8 cellular contexts compared by ENCODE assay signal in genomic region chr19:42386974-42387707, GRCh38. TPM values are rescaled to one million over a fixed set of nuclear protein-coding genes. Genes with fewer than 3 reads are reported as not detected.
A peak's percentile ranks its signal among the peaks of the same experiment; 100 is the strongest.
DNase-seq lines count a peak whose midpoint lies in the region; ATAC-seq and TF ChIP-seq lines count a peak whose summit lies in the region.

No MANE protein-coding gene starts in this region.

- H3K36me3 ChIP-seq in HEK293 (ENCODE audit: control insufficient read depth in 2 of 2, insufficient read depth in 1 of 2, low read length in 2 of 2), result no peaks in the 10 kb centered on the region; a peak in 1 of 3 replicates
- no peaks in the 10 kb centered on the region for H3K36me3 ChIP-seq in lung (ENCODE audit: control insufficient read depth in 2 of 2, insufficient read depth in 2 of 2, low read length in 2 of 2)

- H3K9me3 ChIP-seq in HEK293 (ENCODE audit: control insufficient read depth, insufficient read depth, low read depth, low read length) (no peaks in the 10 kb centered on the region), lung (ENCODE audit: control insufficient read depth in 2 of 2, insufficient read depth in 1 of 2, low read length in 1 of 2) (peaks cover 0 to 4% of the 10 kb centered on the region in 2 donors)

- CTCF ChIA-PET in HEK293 (lab: Yijun Ruan, JAX), result interaction anchor here (0.6 to 3.8 kb wide), 10 partner anchors 9 to 268 kb away, joined by 3 to 33 read pairs (median 4); no protein-coding TSS in a partner anchor

- peak; percentile 59 for DNase-seq in Ammon's horn (ENCODE audit: low spot score)
- peak; percentile 71 for DNase-seq in NCI-H510A (lab: John Stamatoyannopoulos, UW)
- peak; percentile 79 for DNase-seq in activated CD4-positive, alpha-beta T cell treated with anti-CD3 and anti-CD28 coated beads for 48 hours
- DNase-seq in dorsolateral prefrontal cortex, result peak in 5 of 10 donors; percentile 18 to 61 (median 33)
- peak; percentile 53 for DNase-seq in lung (ENCODE audit: low spot score)
- DNase-seq in stimulated activated CD8-positive, alpha-beta memory T cell treated with anti-CD3 and anti-CD28 coated beads, Interleukin-12 subunit alpha, Interleukin-12 subunit beta, amount 100 ng/mL, for 4 hours (ENCODE audit: low read depth), result peak; percentile 36

- peak; percentile 82 for ATAC-seq in lung (ENCODE audit: insufficient read depth, low FRiP score)
- ATAC-seq in GM19467 (IDR thresholded peaks at IDR 0.05; ENCODE audit: unreplicated experiment), result no peak

- H3K4me1 ChIP-seq in HEK293 (ENCODE audit: control insufficient read depth, insufficient read depth, low read length) (peaks cover 4% of the 10 kb centered on the region; the same call in 1 of the 2 replicates), lung (ENCODE audit: control insufficient read depth in 2 of 2, insufficient read depth in 2 of 2, low read length in 2 of 2) (peaks cover 0 to 2% of the 10 kb centered on the region in 2 donors)

- H3K4me3 ChIP-seq in HEK293 (ENCODE audit: low read depth, low read length) (peak overlapping the region; percentile 33), dorsolateral prefrontal cortex (peak overlapping the region; percentile 18 to 71 (median 51)), lung (no peak overlapping the region)

- POLR2A ChIA-PET in HEK293 (lab: Yijun Ruan, JAX), result interaction anchor here (1.2 to 4.1 kb wide), 2 partner anchors 9 to 20 kb away, joined by 3 to 34 read pairs; no protein-coding TSS in a partner anchor

- intact Hi-C loops in dorsolateral prefrontal cortex (cut with DNase I), result no loop called here

- peak; percentile 99 for TF ChIP-seq CTCF in HEK293 (tag by site-specific recombination; IDR thresholded peaks at IDR 0.05)
- TF ChIP-seq CTCF in dorsolateral prefrontal cortex (IDR thresholded peaks at IDR 0.05 in 54 of 56, conservative IDR thresholded peaks at IDR 0.05 in 2 of 56; ENCODE audit: low read depth in 1 of 56, partially characterized antibody in 56 of 56), result peak in 52 of 56 donors; percentile 9 to 67 (median 47)
- peak; percentile 19 for TF ChIP-seq CTCF in lung (IDR thresholded peaks at IDR 0.05; ENCODE audit: control extremely low read depth, extremely low read depth)

- WGBS in lung, 2 donors, result 2 to 3% methylated on average over 41 to 48 of the region's 48 CpGs

- H3K27me3 ChIP-seq in dorsolateral prefrontal cortex, result peaks cover 0 to 31% (median 5%) of the 10 kb centered on the region in 45 donors
- no peaks in the 10 kb centered on the region for H3K27me3 ChIP-seq in lung (ENCODE audit: control insufficient read depth, insufficient read depth)

- H3K27ac ChIP-seq in HEK293 (ENCODE audit: extremely low read depth, low read depth, low read length), result peak overlapping the region; percentile 44; the same call in 1 of the 2 replicates
- H3K27ac ChIP-seq in dorsolateral prefrontal cortex, result peak overlapping the region in 3 of 59 donors; percentile 13 to 39 (median 18)
- H3K27ac ChIP-seq in lung (ENCODE audit: low read depth in 1 of 2, low read length in 1 of 2), result no peak overlapping the region

TF ChIP-seq in HEK293, 187 proteins besides CTCF, POLR2A, EP300 and RAD21 (continues in another document):
- TF ChIP-seq ZBTB20 (tag by site-specific recombination; IDR thresholded peaks at IDR 0.05) (peak; percentile 56; the same call in 1 of the 2 replicates), ZNF600 (tag by site-specific recombination; IDR thresholded peaks at IDR 0.05) (peak; percentile 98), KLF8 (tag by site-specific recombination; IDR thresholded peaks at IDR 0.05) (peak; percentile 83), SP3 (tag by site-specific recombination; IDR thresholded peaks at IDR 0.05) (peak; percentile 86), ZNF629 (tag by site-specific recombination; IDR thresholded peaks at IDR 0.05) (peak; percentile 69; the same call in 1 of the 2 replicates), ZNF311 (tag by site-specific recombination; IDR thresholded peaks at IDR 0.05; ENCODE audit: borderline replicate concordance) (no peak), ZFP69B (tag by site-specific recombination; IDR thresholded peaks at IDR 0.05) (peak; percentile 94), ZFP3 (tag by site-specific recombination; IDR thresholded peaks at IDR 0.05; ENCODE audit: low read depth) (no peak), OSR2 (tag by site-specific recombination; IDR thresholded peaks at IDR 0.05) (peak; percentile 48; the same call in 1 of the 2 replicates), ZNF391 (tag by site-specific recombination; IDR thresholded peaks at IDR 0.05; ENCODE audit: borderline replicate concordance, low read depth) (peak; percentile 78; the same call in 1 of the 2 replicates), ZEB2 (tag by site-specific recombination; IDR thresholded peaks at IDR 0.05) (peak; percentile 81), ZNF785 (tag by site-specific recombination; IDR thresholded peaks at IDR 0.05) (peak; percentile 66; the same call in 1 of the 2 replicates), ZNF792 (tag by site-specific recombination; IDR thresholded peaks at IDR 0.05) (0 out of 2 replicates have a peak, but pooled peaks have one; percentile 49), ZNF394 (tag by site-specific recombination; IDR thresholded peaks at IDR 0.05; ENCODE audit: borderline replicate concordance) (peak; percentile 42; the same call in 1 of the 2 replicates), ZNF16 (tag by site-specific recombination; IDR thresholded peaks at IDR 0.05; ENCODE audit: low read depth) (peak; percentile 59)
- TF ChIP-seq, protein P1, sequence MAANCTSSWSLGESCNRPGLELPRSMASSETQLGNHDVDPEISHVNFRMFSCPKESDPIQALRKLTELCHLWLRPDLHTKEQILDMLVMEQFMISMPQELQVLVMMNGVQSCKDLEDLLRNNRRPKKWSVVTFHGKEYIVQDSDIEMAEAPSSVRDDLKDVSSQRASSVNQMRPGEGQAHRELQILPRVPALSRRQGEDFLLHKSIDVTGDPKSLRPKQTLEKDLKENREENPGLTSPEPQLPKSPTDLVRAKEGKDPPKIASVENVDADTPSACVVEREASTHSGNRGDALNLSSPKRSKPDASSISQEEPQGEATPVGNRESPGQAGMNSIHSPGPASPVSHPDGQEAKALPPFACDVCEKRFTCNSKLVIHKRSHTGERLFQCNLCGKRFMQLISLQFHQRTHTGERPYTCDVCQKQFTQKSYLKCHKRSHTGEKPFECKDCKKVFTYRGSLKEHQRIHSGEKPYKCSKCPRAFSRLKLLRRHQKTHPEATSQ (tag by site-specific recombination; IDR thresholded peaks at IDR 0.05), result peak; percentile 93; the same call in 1 of the 2 replicates
- TF ChIP-seq, protein P2, sequence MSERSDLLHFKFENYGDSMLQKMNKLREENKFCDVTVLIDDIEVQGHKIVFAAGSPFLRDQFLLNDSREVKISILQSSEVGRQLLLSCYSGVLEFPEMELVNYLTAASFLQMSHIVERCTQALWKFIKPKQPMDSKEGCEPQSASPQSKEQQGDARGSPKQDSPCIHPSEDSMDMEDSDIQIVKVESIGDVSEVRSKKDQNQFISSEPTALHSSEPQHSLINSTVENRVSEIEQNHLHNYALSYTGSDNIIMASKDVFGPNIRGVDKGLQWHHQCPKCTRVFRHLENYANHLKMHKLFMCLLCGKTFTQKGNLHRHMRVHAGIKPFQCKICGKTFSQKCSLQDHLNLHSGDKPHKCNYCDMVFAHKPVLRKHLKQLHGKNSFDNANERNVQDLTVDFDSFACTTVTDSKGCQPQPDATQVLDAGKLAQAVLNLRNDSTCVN (tag by site-specific recombination; optimal IDR thresholded peaks at IDR 0.05), result peak; percentile 92
- TF ChIP-seq, protein P3, sequence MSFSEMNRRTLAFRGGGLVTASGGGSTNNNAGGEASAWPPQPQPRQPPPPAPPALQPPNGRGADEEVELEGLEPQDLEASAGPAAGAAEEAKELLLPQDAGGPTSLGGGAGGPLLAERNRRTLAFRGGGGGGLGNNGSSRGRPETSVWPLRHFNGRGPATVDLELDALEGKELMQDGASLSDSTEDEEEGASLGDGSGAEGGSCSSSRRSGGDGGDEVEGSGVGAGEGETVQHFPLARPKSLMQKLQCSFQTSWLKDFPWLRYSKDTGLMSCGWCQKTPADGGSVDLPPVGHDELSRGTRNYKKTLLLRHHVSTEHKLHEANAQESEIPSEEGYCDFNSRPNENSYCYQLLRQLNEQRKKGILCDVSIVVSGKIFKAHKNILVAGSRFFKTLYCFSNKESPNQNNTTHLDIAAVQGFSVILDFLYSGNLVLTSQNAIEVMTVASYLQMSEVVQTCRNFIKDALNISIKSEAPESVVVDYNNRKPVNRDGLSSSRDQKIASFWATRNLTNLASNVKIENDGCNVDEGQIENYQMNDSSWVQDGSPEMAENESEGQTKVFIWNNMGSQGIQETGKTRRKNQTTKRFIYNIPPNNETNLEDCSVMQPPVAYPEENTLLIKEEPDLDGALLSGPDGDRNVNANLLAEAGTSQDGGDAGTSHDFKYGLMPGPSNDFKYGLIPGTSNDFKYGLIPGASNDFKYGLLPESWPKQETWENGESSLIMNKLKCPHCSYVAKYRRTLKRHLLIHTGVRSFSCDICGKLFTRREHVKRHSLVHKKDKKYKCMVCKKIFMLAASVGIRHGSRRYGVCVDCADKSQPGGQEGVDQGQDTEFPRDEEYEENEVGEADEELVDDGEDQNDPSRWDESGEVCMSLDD (tag by site-specific recombination; IDR thresholded peaks at IDR 0.05), result peak; percentile 51; the same call in 1 of the 2 replicates
- TF ChIP-seq, protein P4, sequence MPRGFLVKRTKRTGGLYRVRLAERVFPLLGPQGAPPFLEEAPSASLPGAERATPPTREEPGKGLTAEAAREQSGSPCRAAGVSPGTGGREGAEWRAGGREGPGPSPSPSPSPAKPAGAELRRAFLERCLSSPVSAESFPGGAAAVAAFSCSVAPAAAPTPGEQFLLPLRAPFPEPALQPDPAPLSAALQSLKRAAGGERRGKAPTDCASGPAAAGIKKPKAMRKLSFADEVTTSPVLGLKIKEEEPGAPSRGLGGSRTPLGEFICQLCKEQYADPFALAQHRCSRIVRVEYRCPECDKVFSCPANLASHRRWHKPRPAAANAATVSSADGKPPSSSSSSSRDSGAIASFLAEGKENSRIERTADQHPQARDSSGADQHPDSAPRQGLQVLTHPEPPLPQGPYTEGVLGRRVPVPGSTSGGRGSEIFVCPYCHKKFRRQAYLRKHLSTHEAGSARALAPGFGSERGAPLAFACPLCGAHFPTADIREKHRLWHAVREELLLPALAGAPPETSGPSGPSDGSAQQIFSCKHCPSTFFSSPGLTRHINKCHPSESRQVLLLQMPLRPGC (tag by site-specific recombination; IDR thresholded peaks at IDR 0.05), result 0 out of 2 replicates have a peak, but pooled peaks have one; percentile 50

RNA-seq across cellular contexts. Expression of gene CNFN, which starts 3.0 kb away (rescaled TPM):
- total RNA-seq in dorsolateral prefrontal cortex (1 to 10 TPM in 51 of 120 experiments, under 1 TPM in 5, not detected in 64; 0.84 to 3.8 (median 1.4) TPM), lung (1 to 10 TPM in 1 of 2 donors, not detected in 1; 1.0 TPM)
- 1 to 10 TPM; 2.2 to 4.1 TPM for polyA plus RNA-seq in lung

RNA-seq across cellular contexts. Expression of gene LIPE, which starts 40.0 kb away (rescaled TPM):
- total RNA-seq in dorsolateral prefrontal cortex, result 100 to 1,000 TPM in 24 of 120 experiments, 10 to 100 TPM in 96; 21.9 to 264 (median 65.6) TPM
- total RNA-seq in lung, result 1 to 10 TPM; 4.5 TPM
- polyA plus RNA-seq in lung, result 1 to 10 TPM; 3.6 to 7.7 TPM

RNA-seq across cellular contexts. Expression of gene CXCL17, which starts 55.6 kb away (rescaled TPM):
- total RNA-seq in dorsolateral prefrontal cortex (not detected), lung (100 to 1,000 TPM in 1 of 2 donors, 10 to 100 TPM in 1; 98.9 to 154 TPM)
- polyA plus RNA-seq in lung, result 100 to 1,000 TPM; 289 to 688 TPM

Comparison
In these comparisons a context has a peak if more than half of its experiments do, and no peak if none do; other contexts are left out.
1. CTCF ChIP-seq: peak in every context shown above with its lines; median percentile 99 in HEK293; 47 in dorsolateral prefrontal cortex; 19 in lung.
2. RNA of gene LIPE, which starts 40.0 kb away (total RNA-seq): 21.9 to 264 TPM in dorsolateral prefrontal cortex; 4.5 TPM in lung; every median in the first group is over 4 times any median in the second.
3. RNA of gene CXCL17, which starts 55.6 kb away (total RNA-seq): 98.9 to 154 TPM in lung; not detected in dorsolateral prefrontal cortex; every median in the first group is over 10 times any median in the second.